8 cellular contexts compared by ENCODE assay signal in genomic region chr15:49155110-49155833, GRCh38. TPM values are rescaled to one million over a fixed set of nuclear protein-coding genes. Genes with fewer than 3 reads are reported as not detected.
DNase-seq lines count a peak whose midpoint lies in the region; ATAC-seq and TF ChIP-seq lines count a peak whose summit lies in the region.

Gene COPS2, minus strand, starts transcription at chr15:49155599. Its CDS starts 21 bp downstream, at chr15:49155578.

- TF ChIP-seq POLR2A in testis (IDR thresholded peaks at IDR 0.05), result peak; percentile 1

- H3K27me3 Mint-ChIP-seq in activated naive CD8-positive, alpha-beta T cell, result no peaks in the 10 kb centered on the region

- peak within 1 kb of the TSS; percentile 99 for H3K4me3 Mint-ChIP-seq in activated naive CD8-positive, alpha-beta T cell

- no peaks in the 10 kb centered on the region for H3K36me3 ChIP-seq in testis (ENCODE audit: low read depth, missing control alignments)

- H3K27me3 ChIP-seq in testis, result no peaks in the 10 kb centered on the region

- H3K4me1 Mint-ChIP-seq in activated naive CD8-positive, alpha-beta T cell (ENCODE audit: low read depth), result peaks cover 65% of the 10 kb centered on the region

- TF ChIP-seq CTCF in omental fat pad (IDR thresholded peaks at IDR 0.05) (no peak), testis (IDR thresholded peaks at IDR 0.05) (peak in 1 of 3 experiments; percentile 11)

- peak within 1 kb of the TSS; percentile 90 for H3K4me3 ChIP-seq in GM08714 (ENCODE audit: low read length)
- peak within 1 kb of the TSS; percentile 93 to 96 for H3K4me3 ChIP-seq in testis

- peaks cover 10% of the 10 kb centered on the region for H3K4me1 ChIP-seq in testis

- H3K9me3 ChIP-seq in testis, result no peaks in the 10 kb centered on the region

- no peaks in the 10 kb centered on the region for H3K9me3 Mint-ChIP-seq in activated naive CD8-positive, alpha-beta T cell (ENCODE audit: low read depth)

- DNase-seq in NCI-H1092 treated with DMSO at 0.1 percent for 48 hours (lab: John Stamatoyannopoulos, UW), result peak; percentile 92
- DNase-seq in SKM-1 treated with dmso at 0.1 percent for 144 hours (lab: John Stamatoyannopoulos, UW; ENCODE audit: unreplicated experiment), result peak; percentile 99
- peak; percentile 97 for DNase-seq in glomerular visceral epithelial cell (ENCODE audit: extremely low spot score)
- peak; percentile 78 for DNase-seq in omental fat pad (ENCODE audit: low spot score)
- peak; percentile 98 for DNase-seq in testis

- WGBS in testis, 2 donors, result 0 to 1% methylated on average over 17 to 44 of the region's 46 CpGs

- H3K27ac Mint-ChIP-seq in activated naive CD8-positive, alpha-beta T cell, result peak within 1 kb of the TSS; percentile 99

- ATAC-seq in HG02610 (IDR thresholded peaks at IDR 0.05; ENCODE audit: unreplicated experiment) (peak; percentile 94), omental fat pad (ENCODE audit: low FRiP score) (peak; percentile 97)

- peaks cover 3% of the 10 kb centered on the region for H3K36me3 Mint-ChIP-seq in activated naive CD8-positive, alpha-beta T cell

- H3K27ac ChIP-seq in testis, result peak within 1 kb of the TSS; percentile 95

- intact Hi-C loops in testis (cut with DNase I; ENCODE audit: low total_unique reads), result no loop called here

RNA-seq across cellular contexts. Expression of gene COPS2, which starts in this region (rescaled TPM):
- total RNA-seq in omental fat pad (10 to 100 TPM; 58.8 to 70.5 (median 60.4) TPM), testis (10 to 100 TPM; 62.4 to 65.0 TPM)
- 55.4 TPM for polyA plus RNA-seq in testis (ENCODE audit: insufficient read depth, low read depth, low replicate concordance)

Comparison
In these comparisons a context has a peak if more than half of its experiments do, and no peak if none do; other contexts are left out.
1. Peak in every context shown above with its lines: DNase-seq, ATAC-seq, H3K4me3 ChIP-seq and H3K27ac ChIP-seq.